In the genomic region with DNA sequence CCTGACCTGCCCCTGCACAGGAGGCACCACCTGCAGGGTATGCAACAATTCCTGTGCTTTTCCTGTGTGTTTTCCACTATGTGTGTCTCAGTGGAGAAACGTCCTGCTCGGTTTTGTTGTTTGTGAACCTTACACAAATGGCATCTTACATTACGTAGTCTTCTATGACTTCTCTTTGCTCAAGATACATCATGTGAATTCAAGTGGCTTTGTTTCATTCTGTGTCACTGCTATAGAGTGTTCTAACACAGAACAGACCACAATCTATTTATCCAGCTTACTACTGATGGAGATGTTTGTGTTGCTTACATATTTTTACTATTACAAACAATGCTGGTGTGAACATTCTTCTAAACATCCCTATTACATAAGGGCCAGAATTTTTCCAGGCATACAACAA, we compare ENCODE assay signal across 17 cellular contexts.
"Had no signal": no experiment of that assay in that cellular context is flagged by ENCODE, and none has a peak within 500 bp of the region (broad histone marks: within the 10 kb centered on the region; RNA-seq: fewer than 3 reads in every experiment).

No MANE protein-coding gene starts in this region.

- H3K27me3 ChIP-seq: ovary had no signal

- H3K4me3 Mint-ChIP-seq: dendritic cell treated with granulocyte-macrophage colony-stimulating factor and Interleukin-4, amounts not matched to agents 40 ng/mL and 50 ng/mL, for 4 days; effector memory CD8-positive, alpha-beta T cell; naive thymus-derived CD8-positive, alpha-beta T cell; neural crest cell had no signal

- H3K36me3 ChIP-seq: gastrocnemius medialis, heart right ventricle, ovary, stomach, thoracic aorta, transverse colon had no signal

- H3K9me3 Mint-ChIP-seq: dendritic cell treated with granulocyte-macrophage colony-stimulating factor and Interleukin-4, amounts not matched to agents 40 ng/mL and 50 ng/mL, for 4 days; effector memory CD8-positive, alpha-beta T cell; naive thymus-derived CD8-positive, alpha-beta T cell; neural crest cell had no signal

- H3K36me3 Mint-ChIP-seq: naive thymus-derived CD8-positive, alpha-beta T cell had no signal

- DNase-seq: effector memory CD8-positive, alpha-beta T cell; gastrocnemius medialis; heart right ventricle; mammary epithelial cell; mucosa of descending colon; ovary; right cardiac atrium; small intestine; stimulated activated CD4-positive, alpha-beta T cell treated with anti-CD3 and anti-CD28 coated beads, Interleukin-12 subunit alpha, Interleukin-12 subunit beta, amount 100 ng/mL, for 4 hours; stimulated activated naive CD4-positive, alpha-beta T cell; stomach; transverse colon had no signal

- H3K4me3 ChIP-seq: gastrocnemius medialis, heart right ventricle, mucosa of descending colon, ovary, stomach, thoracic aorta, transverse colon had no signal

- H3K9me3 ChIP-seq: gastrocnemius medialis, heart right ventricle, mucosa of descending colon, ovary, stomach, thoracic aorta, transverse colon had no signal

- H3K27ac Mint-ChIP-seq: dendritic cell treated with granulocyte-macrophage colony-stimulating factor and Interleukin-4, amounts not matched to agents 40 ng/mL and 50 ng/mL, for 4 days; effector memory CD8-positive, alpha-beta T cell had no signal

- ATAC-seq: effector memory CD8-positive, alpha-beta T cell; gastrocnemius medialis; left lobe of liver; mucosa of descending colon; naive thymus-derived CD8-positive, alpha-beta T cell; right cardiac atrium had no signal

- H3K27ac ChIP-seq: gastrocnemius medialis, heart right ventricle, ovary, stomach, thoracic aorta, transverse colon had no signal
